In genomic region chr9:20015427-20015931, GRCh38 we compare ENCODE assay signal across 11 cellular contexts.
DNase-seq lines count a peak whose midpoint lies in the region; ATAC-seq, FAIRE-seq and TF ChIP-seq lines count a peak whose summit lies in the region.
"Had no signal": no experiment of that assay in that cellular context is flagged by ENCODE, and none has a peak within 500 bp of the region (broad histone marks: within the 10 kb centered on the region; RNA-seq: fewer than 3 reads in every experiment).

No MANE protein-coding gene starts in this region.

- WGBS in H1 (ENCODE audit: extremely low coverage in 1 of 2, insufficient coverage in 1 of 2, insufficient read length in 1 of 2, insufficient replicate concordance in 2 of 2, low coverage in 1 of 2, low lambda C conversion rate in 2 of 2, missing lambda C conversion rate in 1 of 2), 2 experiments = 79% methylated on average over 2 of the region's 2 CpGs; no CpG with 5 or more reads in 1 of the 2 experiments
- WGBS in GM23248 (ENCODE audit: low coverage in 1 of 2, low lambda C conversion rate in 2 of 2, missing lambda C conversion rate in 2 of 2), 2 experiments = 64 to 86% methylated on average over 2 of the region's 2 CpGs

- DNase-seq in DMS53 (lab: John Stamatoyannopoulos, UW) (peak; percentile 35), DMS53 treated with DMSO at 0.1 percent for 48 hours (lab: John Stamatoyannopoulos, UW; ENCODE audit: unreplicated experiment) (no peak), H1 (ENCODE audit: low read depth in 1 of 2, low spot score in 2 of 2) (no peak), mucosa of gallbladder (ENCODE audit: low spot score) (no peak), D721Med (ENCODE audit: insufficient read length, low spot score) (no peak), GM23248 (no peak)
- DNase-seq: GOT3, hippocampal formation had no signal

- TF ChIP-seq EP300 in H1 (IDR thresholded peaks at IDR 0.05; ENCODE audit: borderline replicate concordance in 1 of 2, low read depth in 2 of 2, low read length in 2 of 2) = no peak

- H3K9me3 ChIP-seq in Loucy (ENCODE audit: insufficient read depth, low read depth, low read length) (no peaks in the 10 kb centered on the region), H1 (ENCODE audit: insufficient read depth in 2 of 2, low read depth in 1 of 2, low read length in 1 of 2) (no peaks in the 10 kb centered on the region), GM23248 (ENCODE audit: low read depth) (no peaks in the 10 kb centered on the region)

- H3K23me2 ChIP-seq in H1 (ENCODE audit: low read depth, low read length) = no peaks in the 10 kb centered on the region

- 0 out of 2 replicates have a peak, but pooled peaks cover 9% of the 10 kb centered on the region for H3F3A ChIP-seq in Loucy (ENCODE audit: low read depth)
- H3F3A ChIP-seq in GM23248 (ENCODE audit: insufficient read depth) = no peaks in the 10 kb centered on the region

- H2BK12ac ChIP-seq in H1 (ENCODE audit: low read depth, low read length) = peak overlapping the region; percentile 65; the same call in 1 of the 2 replicates

- no peak overlapping the region for H2BK120ac ChIP-seq in H1 (replicated peaks; ENCODE audit: low read depth, low read length)

- H4K20me1 ChIP-seq in Loucy (ENCODE audit: insufficient read depth, low read length, poor library complexity, severe bottlenecking) (no peaks in the 10 kb centered on the region), H1 (replicated peaks in 1 of 2; ENCODE audit: control insufficient read depth in 1 of 2, insufficient read depth in 2 of 2, low read length in 2 of 2) (no peaks in the 10 kb centered on the region), GM23248 (ENCODE audit: insufficient read depth) (no peaks in the 10 kb centered on the region)

- H3K27ac ChIP-seq in H1 (ENCODE audit: low read depth, low read length) (no peak overlapping the region), GM23248 (no peak overlapping the region)
- H3K27ac ChIP-seq: 22Rv1 had no signal

- FAIRE-seq in H1 (lab: Jason Lieb, UNC) = no peak
- no peak for FAIRE-seq in D721Med (lab: Jason Lieb, UNC)

- H3K9ac ChIP-seq in Loucy (ENCODE audit: low read depth, low read length, poor library complexity, severe bottlenecking) (no peak overlapping the region), H1 (replicated peaks in 1 of 4; ENCODE audit: extremely low read depth in 1 of 4, low read depth in 3 of 4, low read length in 3 of 4) (no peak overlapping the region), GM23248 (no peak overlapping the region)

- H3K4ac ChIP-seq in H1 (replicated peaks; ENCODE audit: insufficient read length, low read depth, low read length) = no peak overlapping the region

- TF ChIP-seq CTCF in Loucy (conservative IDR thresholded peaks at IDR 0.05; ENCODE audit: low read length) (no peak), H1 (IDR thresholded peaks at IDR 0.05; ENCODE audit: control extremely low read depth in 1 of 3, insufficient read depth in 1 of 3, low read depth in 1 of 3, low read length in 3 of 3) (no peak), D721Med (IDR thresholded peaks at IDR 0.05; ENCODE audit: insufficient read depth, missing control alignments) (no peak)

- no peak overlapping the region for H2BK5ac ChIP-seq in H1 (ENCODE audit: low read depth, low read length)

- no peak overlapping the region for H4K91ac ChIP-seq in H1 (replicated peaks; ENCODE audit: insufficient read length, low read length)

- no peak overlapping the region for H3K23ac ChIP-seq in H1 (ENCODE audit: insufficient read length)

- H3K36me3 ChIP-seq in Loucy (ENCODE audit: insufficient read depth, low read length) (no peaks in the 10 kb centered on the region), H1 (ENCODE audit: control insufficient read depth in 2 of 4, insufficient read depth in 4 of 4, low read length in 3 of 4) (no peaks in the 10 kb centered on the region), GM23248 (ENCODE audit: low read depth) (no peaks in the 10 kb centered on the region)

- H3K79me2 ChIP-seq in Loucy (ENCODE audit: insufficient read depth, low read length) = no peaks in the 10 kb centered on the region
- no peaks in the 10 kb centered on the region for H3K79me2 ChIP-seq in H1 (ENCODE audit: control insufficient read depth in 1 of 2, insufficient read depth in 2 of 2, low read length in 2 of 2)
- H3K79me2 ChIP-seq in GM23248 (ENCODE audit: insufficient read depth) = no peaks in the 10 kb centered on the region

- H3K79me1 ChIP-seq in H1 (ENCODE audit: low read depth, low read length) = no peaks in the 10 kb centered on the region

- ATAC-seq in GM21526 (IDR thresholded peaks at IDR 0.05; ENCODE audit: low FRiP score, unreplicated experiment) = peak; percentile 96

- H3K27me3 ChIP-seq in Loucy (ENCODE audit: insufficient read depth, low read length, poor library complexity, severe bottlenecking) = no peaks in the 10 kb centered on the region
- H3K27me3 ChIP-seq in H1 (replicated peaks in 1 of 4; ENCODE audit: control insufficient read depth in 3 of 4, extremely low read depth in 1 of 4, insufficient read depth in 3 of 4, low read length in 3 of 4) = no peaks in the 10 kb centered on the region
- H3K27me3 ChIP-seq in GM23248 (replicated peaks; ENCODE audit: insufficient read depth) = no peaks in the 10 kb centered on the region

- no peak overlapping the region; the same call in 1 of the 2 replicates for H3K18ac ChIP-seq in H1 (ENCODE audit: extremely low read depth, low read length)

- CTCF ChIA-PET in H1 (lab: Charles Lee; ENCODE audit: partially characterized antibody) = interaction anchor here (1.4 kb wide), 2 partner anchors 14 to 497 kb away, joined by 3 read pairs; no protein-coding TSS in a partner anchor

- H3K4me1 ChIP-seq in Loucy (ENCODE audit: insufficient read depth, low read length, poor library complexity, severe bottlenecking) = peaks cover 26% of the 10 kb centered on the region
- no peaks in the 10 kb centered on the region; a peak in 2 of 7 replicates for H3K4me1 ChIP-seq in H1 (replicated peaks in 1 of 4; ENCODE audit: control insufficient read depth in 3 of 4, insufficient read depth in 4 of 4, low read length in 3 of 4)
- no peaks in the 10 kb centered on the region for H3K4me1 ChIP-seq in GM23248 (ENCODE audit: insufficient read depth)

- no peak for TF ChIP-seq POLR2A in H1 (IDR thresholded peaks at IDR 0.05; ENCODE audit: control extremely low read depth in 1 of 2, low read depth in 2 of 2, low read length in 2 of 2)

- no peak overlapping the region for H4K5ac ChIP-seq in H1 (ENCODE audit: insufficient read length, low read depth, low read length)

- no peak overlapping the region for H3K56ac ChIP-seq in H1 (replicated peaks; ENCODE audit: insufficient read length, low read depth, low read length)

- H3K4me3 ChIP-seq in Loucy (ENCODE audit: low read length, poor library complexity, severe bottlenecking) (no peak overlapping the region), H1 (ENCODE audit: extremely low read depth in 1 of 4, insufficient read depth in 2 of 4, low read depth in 3 of 4, low read length in 4 of 4) (no peak overlapping the region), GM23248 (no peak overlapping the region)

- no peak overlapping the region; the same call in 1 of the 2 replicates for H2AK5ac ChIP-seq in H1 (ENCODE audit: low read depth, low read length)

- in situ Hi-C loops in GM23248 (cut with MboI) = no loop called here

- POLR2A ChIA-PET in H1 (lab: Charles Lee; ENCODE audit: partially characterized antibody) = interaction anchor here (0.7 kb wide), 1 partner anchor 22 kb away, joined by 3 read pairs; no protein-coding TSS in a partner anchor

- no peak overlapping the region for H2BK15ac ChIP-seq in H1 (ENCODE audit: low read length)

- H3K4me2 ChIP-seq in Loucy (ENCODE audit: low read depth, low read length, poor library complexity, severe bottlenecking) = peak overlapping the region; percentile 58
- H3K4me2 ChIP-seq in H1 (ENCODE audit: insufficient read depth in 1 of 2, low read depth in 2 of 2, low read length in 2 of 2) = no peak overlapping the region
- H3K4me2 ChIP-seq in GM23248 (ENCODE audit: unreplicated experiment) = no peak overlapping the region

- H2AFZ ChIP-seq in Loucy (ENCODE audit: low read length) = peak overlapping the region; percentile 64
- H2AFZ ChIP-seq in H1 (ENCODE audit: low read length) = no peak overlapping the region; the same call in 1 of the 2 replicates
- H2AFZ ChIP-seq in GM23248 = no peak overlapping the region

- no peak overlapping the region for H2BK20ac ChIP-seq in H1 (ENCODE audit: low read length)

- no peak overlapping the region for H3K14ac ChIP-seq in H1 (ENCODE audit: insufficient read length)

- H3K9me2 ChIP-seq in Loucy (replicated peaks; ENCODE audit: low read depth, low read length) (no peaks in the 10 kb centered on the region), GM23248 (ENCODE audit: insufficient read depth) (no peaks in the 10 kb centered on the region)

- no peak for TF ChIP-seq RAD21 in H1 (IDR thresholded peaks at IDR 0.05 in 1 of 2, conservative IDR thresholded peaks at IDR 0.05 in 1 of 2; ENCODE audit: low read depth in 2 of 2, low read length in 2 of 2)

- no peak overlapping the region for H4K8ac ChIP-seq in H1 (ENCODE audit: extremely low read depth, insufficient read depth, low read length)

TF ChIP-seq in H1, 55 proteins besides CTCF, POLR2A, EP300 and RAD21 (continues in another document):
- TF ChIP-seq TBP (IDR thresholded peaks at IDR 0.05; ENCODE audit: low read depth, low read length) (no peak), BCL11A (IDR thresholded peaks at IDR 0.05; ENCODE audit: low read depth in 2 of 2, low read length in 2 of 2) (no peak), CEBPB (IDR thresholded peaks at IDR 0.05; ENCODE audit: low read depth, low read length) (no peak), JUN (IDR thresholded peaks at IDR 0.05; ENCODE audit: low read depth, low read length) (no peak), CBX5 (IDR thresholded peaks at IDR 0.05; ENCODE audit: low read depth, low read length) (no peak), CBX8 (IDR thresholded peaks at IDR 0.05; ENCODE audit: borderline replicate concordance, low read depth, low read length) (no peak), MAX (IDR thresholded peaks at IDR 0.05) (no peak), TAF7 (optimal IDR thresholded peaks at IDR 0.05; ENCODE audit: borderline replicate concordance, low read depth, low read length) (no peak), FOSL1 (IDR thresholded peaks at IDR 0.05; ENCODE audit: insufficient read depth, low read depth, low read length) (no peak), EGR1 (IDR thresholded peaks at IDR 0.05; ENCODE audit: borderline replicate concordance, low read depth, low read length) (no peak), MAFK (IDR thresholded peaks at IDR 0.05; ENCODE audit: low read depth, low read length) (no peak), TAF1 (IDR thresholded peaks at IDR 0.05; ENCODE audit: low read depth, low read length) (no peak), HDAC2 (IDR thresholded peaks at IDR 0.05; ENCODE audit: borderline replicate concordance in 1 of 2, low read depth in 2 of 2, low read length in 2 of 2) (no peak), EZH2 (IDR thresholded peaks at IDR 0.05; ENCODE audit: low read depth, low read length, severe bottlenecking) (no peak), KDM1A (IDR thresholded peaks at IDR 0.05; ENCODE audit: borderline replicate concordance, low read length) (no peak)
